Comparison of ENCODE assay signal across 25 cellular contexts in genomic region chr18:10264260-10264659, GRCh38.
DNase-seq lines count a peak whose midpoint lies in the region; ATAC-seq, FAIRE-seq and TF ChIP-seq lines count a peak whose summit lies in the region.
"Had no signal": no experiment of that assay in that cellular context is flagged by ENCODE, and none has a peak within 500 bp of the region (broad histone marks: within the 10 kb centered on the region; RNA-seq: fewer than 3 reads in every experiment).

No MANE protein-coding gene starts in this region.

- no peaks in the 10 kb centered on the region for H3K27me3 ChIP-seq in H1 (replicated peaks in 1 of 4; ENCODE audit: control insufficient read depth in 3 of 4, extremely low read depth in 1 of 4, insufficient read depth in 3 of 4, low read length in 3 of 4)
- H3K27me3 ChIP-seq: SJSA1 had no signal

- no peak overlapping the region for H3K23ac ChIP-seq in H1 (ENCODE audit: insufficient read length)

- H3K9ac ChIP-seq in H1 (replicated peaks in 1 of 4; ENCODE audit: extremely low read depth in 1 of 4, low read depth in 3 of 4, low read length in 3 of 4) = no peak overlapping the region

- H2BK120ac ChIP-seq in H1 (replicated peaks; ENCODE audit: low read depth, low read length) = no peak overlapping the region

- no peak overlapping the region for H3K4me3 ChIP-seq in GM12865 (ENCODE audit: low read depth, low read length)
- H3K4me3 ChIP-seq in H1 (ENCODE audit: extremely low read depth in 1 of 4, insufficient read depth in 2 of 4, low read depth in 3 of 4, low read length in 4 of 4) = no peak overlapping the region
- H3K4me3 ChIP-seq: A549, SJSA1 had no signal

- H3K36me3 Mint-ChIP-seq in stimulated activated memory B cell treated with anti-CD40 and anti-IgM and Interleukin-4, amounts not matched to agents 10 μg/mL and 1 μg/mL and 100 μg/mL, for 72 hours = no peaks in the 10 kb centered on the region
- H3K36me3 Mint-ChIP-seq: CD8-positive, alpha-beta T cell had no signal

- H3K18ac ChIP-seq in H1 (ENCODE audit: extremely low read depth, low read length) = no peak overlapping the region

- H4K20me1 ChIP-seq in H1 (replicated peaks in 1 of 2; ENCODE audit: control insufficient read depth in 1 of 2, insufficient read depth in 2 of 2, low read length in 2 of 2) = no peaks in the 10 kb centered on the region

- peak overlapping the region; percentile 4 for H3K4me3 Mint-ChIP-seq in stimulated activated memory B cell treated with anti-CD40 and anti-IgM and Interleukin-4, amounts not matched to agents 10 μg/mL and 1 μg/mL and 100 μg/mL, for 72 hours
- H3K4me3 Mint-ChIP-seq: CD8-positive, alpha-beta T cell had no signal

- H3K4me2 ChIP-seq in H1 (ENCODE audit: insufficient read depth in 1 of 2, low read depth in 2 of 2, low read length in 2 of 2) = no peak overlapping the region
- H3K4me2 ChIP-seq: A549 had no signal

- H3K9me3 ChIP-seq in H1 (ENCODE audit: insufficient read depth in 2 of 2, low read depth in 1 of 2, low read length in 1 of 2) = peaks cover 0 to 7% of the 10 kb centered on the region in 2 experiments; a peak in 2 of 4 replicates
- H3K9me3 ChIP-seq: A549, SJSA1 had no signal

- H3K23me2 ChIP-seq in H1 (ENCODE audit: low read depth, low read length) = no peaks in the 10 kb centered on the region

- no peak overlapping the region for H2BK12ac ChIP-seq in H1 (ENCODE audit: low read depth, low read length)

- H3K79me2 ChIP-seq in H1 (ENCODE audit: control insufficient read depth in 1 of 2, insufficient read depth in 2 of 2, low read length in 2 of 2) = no peaks in the 10 kb centered on the region

- H3K27ac ChIP-seq in H1 (ENCODE audit: low read depth, low read length) = no peak overlapping the region
- H3K27ac ChIP-seq: A549, SJSA1 had no signal

- no peak overlapping the region for H2AK5ac ChIP-seq in H1 (ENCODE audit: low read depth, low read length)

- H3K4me1 ChIP-seq in H1 (replicated peaks in 1 of 4; ENCODE audit: control insufficient read depth in 3 of 4, insufficient read depth in 4 of 4, low read length in 3 of 4) = no peaks in the 10 kb centered on the region
- H3K4me1 ChIP-seq: SJSA1 had no signal

- TF ChIP-seq CTCF in GM12865 (IDR thresholded peaks at IDR 0.05; ENCODE audit: insufficient read depth, low read depth, low read length, missing control alignments) (no peak), H1 (IDR thresholded peaks at IDR 0.05; ENCODE audit: control extremely low read depth in 1 of 3, insufficient read depth in 1 of 3, low read depth in 1 of 3, low read length in 3 of 3) (no peak)

- CTCF ChIA-PET in H1 (lab: Charles Lee; ENCODE audit: partially characterized antibody) = interaction anchor here (0.8 kb wide), 1 partner anchor 13 kb away, joined by 4 read pairs; no protein-coding TSS in a partner anchor

- H3K4ac ChIP-seq in H1 (replicated peaks; ENCODE audit: insufficient read length, low read depth, low read length) = no peak overlapping the region

- TF ChIP-seq EP300 in H1 (IDR thresholded peaks at IDR 0.05; ENCODE audit: borderline replicate concordance in 1 of 2, low read depth in 2 of 2, low read length in 2 of 2) = no peak

- no peaks in the 10 kb centered on the region for H3K79me1 ChIP-seq in H1 (ENCODE audit: low read depth, low read length)

- H3K56ac ChIP-seq in H1 (replicated peaks; ENCODE audit: insufficient read length, low read depth, low read length) = no peak overlapping the region

- H4K91ac ChIP-seq in H1 (replicated peaks; ENCODE audit: insufficient read length, low read length) = no peak overlapping the region

- H3K4me1 Mint-ChIP-seq in stimulated activated memory B cell treated with anti-CD40 and anti-IgM and Interleukin-4, amounts not matched to agents 10 μg/mL and 1 μg/mL and 100 μg/mL, for 72 hours = peaks cover 28% of the 10 kb centered on the region

- intact Hi-C loops in left ventricle myocardium superior (cut with micrococcal nuclease) = no loop called here

- no peak overlapping the region for H4K5ac ChIP-seq in H1 (ENCODE audit: insufficient read length, low read depth, low read length)

- H3K36me3 ChIP-seq in H1 (ENCODE audit: control insufficient read depth in 2 of 4, insufficient read depth in 4 of 4, low read length in 3 of 4) = no peaks in the 10 kb centered on the region
- H3K36me3 ChIP-seq: SJSA1 had no signal

- whole genome bisulfite sequencing in H1 (ENCODE audit: extremely low coverage in 1 of 2, insufficient coverage in 1 of 2, insufficient read length in 1 of 2, insufficient replicate concordance in 2 of 2, low coverage in 1 of 2, low lambda C conversion rate in 2 of 2, missing lambda C conversion rate in 1 of 2), 2 experiments = 88% methylated on average over 7 of the region's 7 CpGs; no CpG with 5 or more reads in 1 of the 2 experiments

- no peak overlapping the region for H2BK15ac ChIP-seq in H1 (ENCODE audit: low read length)

- no peak for FAIRE-seq in H1 (lab: Jason Lieb, UNC)
- FAIRE-seq: A549, G401.6, HTR-8/SVneo, RCC 7860 had no signal

- no peaks in the 10 kb centered on the region for H3K9me3 Mint-ChIP-seq in stimulated activated memory B cell treated with anti-CD40 and anti-IgM and Interleukin-4, amounts not matched to agents 10 μg/mL and 1 μg/mL and 100 μg/mL, for 72 hours
- H3K9me3 Mint-ChIP-seq: CD8-positive, alpha-beta T cell had no signal

- peak; percentile 52 for ATAC-seq in HG02885 (IDR thresholded peaks at IDR 0.05; ENCODE audit: poor library complexity, unreplicated experiment)
- ATAC-seq in stimulated activated memory B cell treated with anti-CD40 and anti-IgM and Interleukin-4, amounts not matched to agents 10 μg/mL and 1 μg/mL and 100 μg/mL, for 72 hours = no peak
- ATAC-seq in left ventricle myocardium superior = no peak
- ATAC-seq: A549; CD8-positive, alpha-beta T cell had no signal

- DNase-seq in GM12865 (ENCODE audit: low read depth) (peak; percentile 32), H1 (ENCODE audit: low read depth in 1 of 2, low spot score in 2 of 2) (no peak), left ventricle myocardium superior (no peak), GDM1 (lab: John Stamatoyannopoulos, UW) (no peak)
- no peak for DNase-seq in activated T-cell treated with anti-CD3 and anti-CD28 coated beads, Interleukin-2, amount 50 U/mL, for 1 hour
- DNase-seq: C1 segment of cervical spinal cord; Calu3; CD8-positive, alpha-beta T cell; DMS153; KG1; MV-4-11; NCI-H1105 treated with DMSO at 0.1 percent for 48 hours; NCI-H2081; NCI-H2171; NCI-H345; NCI-H524; NCI-H774; OCI-M1 had no signal

- TF ChIP-seq POLR2A in H1 (IDR thresholded peaks at IDR 0.05; ENCODE audit: control extremely low read depth in 1 of 2, low read depth in 2 of 2, low read length in 2 of 2) = no peak

- no peak overlapping the region for H2BK5ac ChIP-seq in H1 (ENCODE audit: low read depth, low read length)

- TF ChIP-seq RAD21 in H1 (IDR thresholded peaks at IDR 0.05 in 1 of 2, conservative IDR thresholded peaks at IDR 0.05 in 1 of 2; ENCODE audit: low read depth in 2 of 2, low read length in 2 of 2) = no peak

- no peak overlapping the region for H3K27ac Mint-ChIP-seq in stimulated activated memory B cell treated with anti-CD40 and anti-IgM and Interleukin-4, amounts not matched to agents 10 μg/mL and 1 μg/mL and 100 μg/mL, for 72 hours
- H3K27ac Mint-ChIP-seq: CD8-positive, alpha-beta T cell had no signal

- POLR2A ChIA-PET in H1 (lab: Charles Lee; ENCODE audit: partially characterized antibody) = no interaction called here

- peak overlapping the region; percentile 41; the same call in 1 of the 2 replicates for H4K8ac ChIP-seq in H1 (ENCODE audit: extremely low read depth, insufficient read depth, low read length)

- no peak overlapping the region for H3K14ac ChIP-seq in H1 (ENCODE audit: insufficient read length)

- H3K27me3 Mint-ChIP-seq in stimulated activated memory B cell treated with anti-CD40 and anti-IgM and Interleukin-4, amounts not matched to agents 10 μg/mL and 1 μg/mL and 100 μg/mL, for 72 hours = peaks cover 17% of the 10 kb centered on the region

- no peak overlapping the region for H2BK20ac ChIP-seq in H1 (ENCODE audit: low read length)

- H2AFZ ChIP-seq in H1 (ENCODE audit: low read length) = no peak overlapping the region

TF ChIP-seq in H1, 55 proteins besides CTCF, POLR2A, EP300 and RAD21:
- TF ChIP-seq SP2 (IDR thresholded peaks at IDR 0.05; ENCODE audit: low read length) (no peak), RFX5 (IDR thresholded peaks at IDR 0.05; ENCODE audit: borderline replicate concordance, low read depth, low read length) (no peak), TAF7 (optimal IDR thresholded peaks at IDR 0.05; ENCODE audit: borderline replicate concordance, low read depth, low read length) (no peak), YY1 (IDR thresholded peaks at IDR 0.05; ENCODE audit: low read depth, low read length) (no peak), POU5F1 (IDR thresholded peaks at IDR 0.05; ENCODE audit: low read depth, low read length) (no peak), BRCA1 (IDR thresholded peaks at IDR 0.05; ENCODE audit: low read depth, low read length) (no peak), BCL11A (IDR thresholded peaks at IDR 0.05; ENCODE audit: low read depth in 2 of 2, low read length in 2 of 2) (no peak), MAFK (IDR thresholded peaks at IDR 0.05; ENCODE audit: low read depth, low read length) (no peak), EZH2 (IDR thresholded peaks at IDR 0.05; ENCODE audit: low read depth, low read length, severe bottlenecking) (no peak), RBBP5 (IDR thresholded peaks at IDR 0.05; ENCODE audit: borderline replicate concordance, low read depth, low read length) (no peak)
